Comparison of ENCODE assay signal across 10 cellular contexts in genomic region chr9:130448035-130448624, GRCh38. TPM values are rescaled to one million over a fixed set of nuclear protein-coding genes. Genes with fewer than 3 reads are reported as not detected.
DNase-seq lines count a peak whose midpoint lies in the region; ATAC-seq, FAIRE-seq and TF ChIP-seq lines count a peak whose summit lies in the region.
"Had no signal": no experiment of that assay in that cellular context is flagged by ENCODE, and none has a peak within 500 bp of the region (broad histone marks: within the 10 kb centered on the region; RNA-seq: fewer than 3 reads in every experiment).

No MANE protein-coding gene starts in this region.

- CTCF ChIA-PET in RWPE1 (lab: Yijun Ruan, JAX) = interaction anchor here (0.5 to 1.0 kb wide), 4 partner anchors 50 to 245 kb away, joined by 3 to 5 read pairs (median 3); partner anchors contain the start of gene EXOSC2

- intact Hi-C loops in activated T-helper 2 cell treated with anti-CD3 and anti-CD28 coated beads, Interferon-gamma antibody, Interleukin-2, Interleukin-4, amounts not matched to agents 10 μg/mL and 5 μg/mL and 100 μg/mL, durations not matched to agents 14 hours and 24 hours and 36 hours (cut with micrococcal nuclease) = no loop called here
- intact Hi-C loops in left colon (cut with DNase I, micrococcal nuclease) = no loop called here

- 53 to 59% (median 58%) methylated on average over 12 of the region's 12 CpGs for WGBS in small intestine, 3 donors

- no peak overlapping the region for H2AFZ ChIP-seq in GM23338

- DNase-seq in AML-193 (lab: John Stamatoyannopoulos, UW) (peak; percentile 66 to 77), GM23338 (ENCODE audit: low spot score) (peak; percentile 57), RWPE1 (ENCODE audit: low spot score) (no peak), fibroblast of the conjunctiva (ENCODE audit: low read depth) (peak; percentile 73), amniotic stem cell (lab: John Stamatoyannopoulos, UW) (no peak), small intestine (no peak), left colon (no peak)
- no peak for DNase-seq in activated T-helper 2 cell treated with anti-CD3 and anti-CD28 coated beads, Interferon-gamma antibody, Interleukin-2, Interleukin-4, amounts not matched to agents 10 μg/mL and 5 μg/mL and 100 μg/mL, durations not matched to agents 14 hours and 24 hours and 36 hours (ENCODE audit: low spot score)
- DNase-seq: activated effector memory CD4-positive, alpha-beta T cell treated with Interleukin-2 at 50 U/mL for 16 hours had no signal

- no peaks in the 10 kb centered on the region; the same call in 1 of the 2 replicates for H4K20me1 ChIP-seq in GM23338 (replicated peaks; ENCODE audit: insufficient read depth)

- peak overlapping the region; percentile 96 for H3K27ac Mint-ChIP-seq in GM23338
- H3K27ac Mint-ChIP-seq in activated T-helper 2 cell treated with anti-CD3 and anti-CD28 coated beads, Interferon-gamma antibody, Interleukin-2, Interleukin-4, amounts not matched to agents 10 μg/mL and 5 μg/mL and 100 μg/mL, durations not matched to agents 14 hours and 24 hours and 36 hours = no peak overlapping the region

- H3K4me1 Mint-ChIP-seq in GM23338 = peaks cover 60% of the 10 kb centered on the region
- H3K4me1 Mint-ChIP-seq in activated T-helper 2 cell treated with anti-CD3 and anti-CD28 coated beads, Interferon-gamma antibody, Interleukin-2, Interleukin-4, amounts not matched to agents 10 μg/mL and 5 μg/mL and 100 μg/mL, durations not matched to agents 14 hours and 24 hours and 36 hours (ENCODE audit: low read depth) = peaks cover 11% of the 10 kb centered on the region

- H3K27me3 Mint-ChIP-seq in GM23338 (ENCODE audit: insufficient read depth, low read depth, poor library complexity) = peaks cover 41% of the 10 kb centered on the region
- H3K27me3 Mint-ChIP-seq in activated T-helper 2 cell treated with anti-CD3 and anti-CD28 coated beads, Interferon-gamma antibody, Interleukin-2, Interleukin-4, amounts not matched to agents 10 μg/mL and 5 μg/mL and 100 μg/mL, durations not matched to agents 14 hours and 24 hours and 36 hours (ENCODE audit: low read depth) = peaks cover 10% of the 10 kb centered on the region

- FAIRE-seq in small intestine (lab: Jason Lieb, UNC) = no peak

- H3F3A ChIP-seq in GM23338 (replicated peaks; ENCODE audit: low read depth) = peaks cover 8% of the 10 kb centered on the region; the same call in 1 of the 2 replicates

- H3K36me3 ChIP-seq in GM23338 (ENCODE audit: insufficient read depth) = no peaks in the 10 kb centered on the region; the same call in 1 of the 2 replicates
- H3K36me3 ChIP-seq in small intestine (ENCODE audit: control insufficient read depth in 2 of 2, insufficient read depth in 2 of 2, low read length in 2 of 2) = no peaks in the 10 kb centered on the region
- H3K36me3 ChIP-seq: SJSA1 had no signal

- H3K36me3 Mint-ChIP-seq in GM23338 (ENCODE audit: low read depth) = peaks cover 34% of the 10 kb centered on the region
- H3K36me3 Mint-ChIP-seq in activated T-helper 2 cell treated with anti-CD3 and anti-CD28 coated beads, Interferon-gamma antibody, Interleukin-2, Interleukin-4, amounts not matched to agents 10 μg/mL and 5 μg/mL and 100 μg/mL, durations not matched to agents 14 hours and 24 hours and 36 hours (ENCODE audit: low read depth) = no peaks in the 10 kb centered on the region

- no peaks in the 10 kb centered on the region for H3K9me3 ChIP-seq in small intestine (ENCODE audit: control insufficient read depth, low read depth)
- H3K9me3 ChIP-seq: SJSA1 had no signal

- ATAC-seq in GM23338 (no peak), left colon (no peak)

- POLR2A ChIA-PET in RWPE1 (lab: Yijun Ruan, JAX; ENCODE audit: low non-redundant PET) = interaction anchor here (0.6 kb wide), 1 partner anchor 380 kb away, joined by 4 read pairs; no protein-coding TSS in a partner anchor

- H3K9me2 ChIP-seq in GM23338 (ENCODE audit: insufficient read depth) = no peaks in the 10 kb centered on the region

- no peak overlapping the region for H3K27ac ChIP-seq in GM23338 (ENCODE audit: low read depth)
- peak overlapping the region; percentile 99 for H3K27ac ChIP-seq in RWPE1
- H3K27ac ChIP-seq in small intestine (ENCODE audit: low read depth in 1 of 2, low read length in 1 of 2) = no peak overlapping the region
- H3K27ac ChIP-seq: SJSA1 had no signal

- H3K79me2 ChIP-seq in GM23338 (replicated peaks; ENCODE audit: insufficient read depth) = no peaks in the 10 kb centered on the region; the same call in 1 of the 2 replicates

- TF ChIP-seq CTCF in GM23338 (conservative IDR thresholded peaks at IDR 0.05; ENCODE audit: low read depth in 2 of 2) = no peak
- no peak for TF ChIP-seq CTCF in RWPE1 (conservative IDR thresholded peaks at IDR 0.05; ENCODE audit: low read depth)

- peak overlapping the region; percentile 35; the same call in 1 of the 3 replicates for H3K4me3 Mint-ChIP-seq in GM23338
- H3K4me3 Mint-ChIP-seq in activated T-helper 2 cell treated with anti-CD3 and anti-CD28 coated beads, Interferon-gamma antibody, Interleukin-2, Interleukin-4, amounts not matched to agents 10 μg/mL and 5 μg/mL and 100 μg/mL, durations not matched to agents 14 hours and 24 hours and 36 hours (ENCODE audit: low read depth) = no peak overlapping the region

- H3K4me3 ChIP-seq in GM23338 (0 out of 2 replicates have a peak overlapping the region, but pooled peaks have one; percentile 30), small intestine (ENCODE audit: low read depth in 1 of 2, low read length in 2 of 2) (no peak overlapping the region)
- H3K4me3 ChIP-seq: SJSA1 had no signal

- peaks cover 46% of the 10 kb centered on the region for H3K4me1 ChIP-seq in GM23338 (ENCODE audit: insufficient read depth)
- H3K4me1 ChIP-seq in small intestine (ENCODE audit: control insufficient read depth in 2 of 2, insufficient read depth in 1 of 2, low read depth in 1 of 2, low read length in 1 of 2) = peaks cover 9 to 12% of the 10 kb centered on the region in 2 donors

- H3K4me2 ChIP-seq in GM23338 = peak overlapping the region; percentile 96

- no peaks in the 10 kb centered on the region for H3K9me3 Mint-ChIP-seq in GM23338
- no peaks in the 10 kb centered on the region for H3K9me3 Mint-ChIP-seq in activated T-helper 2 cell treated with anti-CD3 and anti-CD28 coated beads, Interferon-gamma antibody, Interleukin-2, Interleukin-4, amounts not matched to agents 10 μg/mL and 5 μg/mL and 100 μg/mL, durations not matched to agents 14 hours and 24 hours and 36 hours

- H3K27me3 ChIP-seq in GM23338 (ENCODE audit: insufficient read depth) (peaks cover 29% of the 10 kb centered on the region), small intestine (ENCODE audit: control insufficient read depth in 2 of 2, insufficient read depth in 2 of 2, low read length in 2 of 2) (no peaks in the 10 kb centered on the region)
- H3K27me3 ChIP-seq: SJSA1 had no signal

TF ChIP-seq in GM23338, 12 proteins besides CTCF, POLR2A, EP300 and RAD21:
- TF ChIP-seq JUNB (IDR thresholded peaks at IDR 0.05; ENCODE audit: unreplicated experiment) (no peak), CREB1 (CRISPR knock-in tag; IDR thresholded peaks at IDR 0.05; ENCODE audit: low read depth) (no peak), NANOG (IDR thresholded peaks at IDR 0.05; ENCODE audit: borderline replicate concordance) (no peak), POLR2AphosphoS5 (IDR thresholded peaks at IDR 0.05; ENCODE audit: low read depth) (peak; percentile 51; the same call in 1 of the 2 replicates), STAT1 (IDR thresholded peaks at IDR 0.05; ENCODE audit: unreplicated experiment) (no peak)

RNA-seq across cellular contexts. Expression of gene ASS1, which starts 3.4 kb away (rescaled TPM):
- total RNA-seq in GM23338 (2014; rRNA removed; shearing (Covaris generic)) = 98.1 and 103 TPM in 2 replicates
- polyA plus RNA-seq in GM23338 (2016; fragmentation: Nextera tagmentation; extraction: Ambion mirVana) = 65.8 and 72.5 TPM in 2 replicates
- 2.4 and 3.2 TPM in 2 replicates for total RNA-seq in activated T-helper 2 cell treated with anti-CD3 and anti-CD28 coated beads, Interferon-gamma antibody, Interleukin-2, Interleukin-4, amounts not matched to agents 10 μg/mL and 5 μg/mL and 100 μg/mL, durations not matched to agents 14 hours and 24 hours and 36 hours
- polyA plus RNA-seq in small intestine = 100 to 1,000 TPM; 295 to 435 (median 381) TPM
- total RNA-seq in left colon = 100 to 1,000 TPM; 264 to 515 TPM

Comparison
In these comparisons a context has a peak if more than half of its experiments do, and no peak if none do; other contexts are left out.
1. DNase-seq: peak in AML-193 (2 of 2), GM23338 (single experiment) and fibroblast of the conjunctiva (single experiment); none in RWPE1 (single experiment), amniotic stem cell (single experiment), activated T-helper 2 cell treated with anti-CD3 and anti-CD28 coated beads, Interferon-gamma antibody, Interleukin-2, Interleukin-4, amounts not matched to agents 10 μg/mL and 5 μg/mL and 100 μg/mL, durations not matched to agents 14 hours and 24 hours and 36 hours (single experiment), small intestine (single experiment) and left colon (0 of 2).
2. RNA of gene ASS1, which starts 3.4 kb away (total RNA-seq): 264 to 515 TPM in left colon and 98.1 to 103 TPM in GM23338; 2.4 to 3.2 TPM in activated T-helper 2 cell treated with anti-CD3 and anti-CD28 coated beads, Interferon-gamma antibody, Interleukin-2, Interleukin-4, amounts not matched to agents 10 μg/mL and 5 μg/mL and 100 μg/mL, durations not matched to agents 14 hours and 24 hours and 36 hours; every median in the first group is over 10 times any median in the second.